Comparison of ENCODE assay signal across 8 cellular contexts in the genomic region with DNA sequence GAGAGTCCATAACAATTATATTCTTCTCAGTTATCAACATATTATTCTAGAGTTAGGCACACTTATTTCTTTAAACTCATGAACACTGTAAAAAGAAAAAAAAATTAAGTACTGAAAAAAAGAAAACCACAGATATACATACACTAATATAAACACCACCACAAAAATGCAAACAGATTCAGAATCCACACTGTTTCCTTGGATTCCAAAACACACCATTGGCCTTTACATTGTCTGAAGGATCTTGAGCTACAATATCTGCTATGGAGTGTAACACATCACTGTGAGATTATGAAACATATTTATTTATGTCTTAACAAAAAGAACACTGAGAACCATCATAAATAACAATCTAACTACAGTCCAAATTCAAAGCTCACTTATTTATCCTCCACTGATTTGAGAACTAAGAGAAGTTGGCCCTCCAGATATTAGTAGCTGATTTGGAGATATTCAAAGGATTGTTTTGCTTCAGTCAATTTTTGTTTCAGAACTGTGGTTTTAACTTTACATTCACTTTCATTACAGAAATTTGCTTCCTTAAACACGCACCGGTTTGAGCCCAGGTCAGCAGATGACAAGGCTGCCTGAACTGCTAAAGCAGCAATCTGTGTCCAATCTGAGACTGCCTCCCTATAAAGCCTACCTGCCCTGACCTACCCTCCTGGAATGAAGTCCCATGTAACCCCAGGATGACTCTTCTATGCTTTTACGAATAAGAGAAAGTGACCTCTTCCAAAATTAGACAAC. TPM values are rescaled to one million over a fixed set of nuclear protein-coding genes. Genes with fewer than 3 reads are reported as not detected.
DNase-seq lines count a peak whose midpoint lies in the region; ATAC-seq and TF ChIP-seq lines count a peak whose summit lies in the region.

No MANE protein-coding gene starts in this region.

- intact Hi-C loops in PC-3 (cut with micrococcal nuclease), result no loop called here
- intact Hi-C loops in esophagus squamous epithelium (cut with DNase I), result no loop called here
- intact Hi-C loops in ascending aorta (cut with DNase I), result no loop called here

- H3K36me3 ChIP-seq in PC-3 (ENCODE audit: low read depth, low read length) (no peaks in the 10 kb centered on the region), esophagus squamous epithelium (no peaks in the 10 kb centered on the region), ascending aorta (no peaks in the 10 kb centered on the region)

- DNase-seq in PC-3 (peak; percentile 60), esophagus squamous epithelium (lab: John Stamatoyannopoulos, UW) (no peak), dermis blood vessel endothelial cell (no peak), cerebellar cortex (ENCODE audit: low spot score) (no peak), ascending aorta (ENCODE audit: low spot score in 2 of 2) (no peak), NCI-H510A treated with DMSO at 0.1 percent for 48 hours (lab: John Stamatoyannopoulos, UW) (no peak)

- TF ChIP-seq CTCF in PC-3 (conservative IDR thresholded peaks at IDR 0.05; ENCODE audit: low read depth, low read length) (no peak), esophagus squamous epithelium (IDR thresholded peaks at IDR 0.05) (no peak), ascending aorta (IDR thresholded peaks at IDR 0.05) (no peak)

- H3K4me1 ChIP-seq in PC-3 (ENCODE audit: insufficient read depth, low read length), result peaks cover 67% of the 10 kb centered on the region
- peaks cover 4 to 56% (median 6%) of the 10 kb centered on the region in 3 donors for H3K4me1 ChIP-seq in esophagus squamous epithelium
- H3K4me1 ChIP-seq in ascending aorta, result peaks cover 2 to 5% of the 10 kb centered on the region in 2 donors

- no peaks in the 10 kb centered on the region for H3K9me3 ChIP-seq in PC-3 (ENCODE audit: low read length)
- no peaks in the 10 kb centered on the region for H3K9me3 ChIP-seq in esophagus squamous epithelium
- H3K9me3 ChIP-seq in ascending aorta, result no peaks in the 10 kb centered on the region

- peak overlapping the region; percentile 82 for H3K4me2 ChIP-seq in PC-3 (ENCODE audit: low read length)

- CTCF ChIA-PET in PC-3 (lab: Charles Lee), result interaction anchor here (0.7 kb wide), 1 partner anchor 76 kb away, joined by 3 read pairs; no protein-coding TSS in a partner anchor

- POLR2A ChIA-PET in PC-3 (lab: Charles Lee; ENCODE audit: unreplicated experiment), result no interaction called here

- ATAC-seq in GM18867 (IDR thresholded peaks at IDR 0.05; ENCODE audit: unreplicated experiment), result peak; percentile 85
- peak; percentile 87 for ATAC-seq in HG02610 (IDR thresholded peaks at IDR 0.05; ENCODE audit: unreplicated experiment)
- ATAC-seq in PC-3, result no peak

- H3K4me3 ChIP-seq in PC-3 (ENCODE audit: low read length) (peak overlapping the region; percentile 75), esophagus squamous epithelium (peak overlapping the region; percentile 56 to 86 (median 78)), ascending aorta (no peak overlapping the region)

- no TSS peak for BruUV-seq in PC-3 (replicated peaks; lab: Mats Ljungman, UMichigan)

- H3F3A ChIP-seq in PC-3 (ENCODE audit: low read length, unreplicated experiment), result peaks cover 6% of the 10 kb centered on the region

- 20 to 47% methylated on average over 3 of the region's 3 CpGs for WGBS in esophagus squamous epithelium, 2 donors

- peak overlapping the region; percentile 81 for H2AFZ ChIP-seq in PC-3 (ENCODE audit: low read length)

- peak overlapping the region; percentile 71; the same call in 1 of the 2 replicates for H3K9ac ChIP-seq in PC-3 (ENCODE audit: low read length)

- no peaks in the 10 kb centered on the region for H3K9me2 ChIP-seq in PC-3 (replicated peaks; ENCODE audit: low read length)

- H3K27me3 ChIP-seq in PC-3 (ENCODE audit: low read length) (no peaks in the 10 kb centered on the region), esophagus squamous epithelium (peaks cover 0 to 30% (median 0%) of the 10 kb centered on the region in 4 donors), ascending aorta (peaks cover 6% of the 10 kb centered on the region)

- TF ChIP-seq POLR2A in esophagus squamous epithelium (IDR thresholded peaks at IDR 0.05), result peak in 1 of 4 donors; percentile 19

- peaks cover 67% of the 10 kb centered on the region for H3K79me2 ChIP-seq in PC-3 (ENCODE audit: low read length)

- peak overlapping the region; percentile 1; the same call in 1 of the 2 replicates for H3K27ac ChIP-seq in PC-3 (ENCODE audit: low read length)
- H3K27ac ChIP-seq in esophagus squamous epithelium, result peak overlapping the region in 3 of 4 donors; percentile 84 to 96 (median 93)
- no peak overlapping the region for H3K27ac ChIP-seq in ascending aorta

- H4K20me1 ChIP-seq in PC-3 (ENCODE audit: low read length), result no peaks in the 10 kb centered on the region

RNA-seq across cellular contexts. Expression of a gene that starts 47.0 kb away (rescaled TPM):
- total RNA-seq in PC-3 (2014; rRNA removed) (166 and 202 TPM in 2 replicates), esophagus squamous epithelium (10 to 100 TPM; 10.2 to 50.4 (median 31.0) TPM), dermis blood vessel endothelial cell (38.8 and 100 TPM in 2 replicates), ascending aorta (not detected)

Comparison
In these comparisons a context has a peak if more than half of its experiments do, and no peak if none do; other contexts are left out.
1. H3K27ac ChIP-seq: peak in PC-3 (single experiment) and esophagus squamous epithelium (3 of 4); none in ascending aorta (0 of 2).
2. H3K4me3 ChIP-seq: peak in PC-3 (single experiment) and esophagus squamous epithelium (4 of 4); none in ascending aorta (0 of 2).
3. RNA of a gene that starts 47.0 kb away (total RNA-seq): 166 to 202 TPM in PC-3, 10.2 to 50.4 TPM in esophagus squamous epithelium and 38.8 to 100 TPM in dermis blood vessel endothelial cell; not detected in ascending aorta (single experiment); every median in the first group is over 10 times any median in the second.